ENCODE assay signal across 8 cellular contexts in genomic region chr1:209769171-209769904, GRCh38. TPM values are rescaled to one million over a fixed set of nuclear protein-coding genes. Genes with fewer than 3 reads are reported as not detected.
A peak's percentile ranks its signal among the peaks of the same experiment; 100 is the strongest.
DNase-seq lines count a peak whose midpoint lies in the region; ATAC-seq and TF ChIP-seq lines count a peak whose summit lies in the region.

No MANE protein-coding gene starts in this region.

- peak overlapping the region; percentile 86 for H3K27ac ChIP-seq in RWPE1
- H3K27ac ChIP-seq in heart left ventricle = peak overlapping the region; percentile 56 to 90 (median 77)

- H3K4me3 ChIP-seq in heart left ventricle = peak overlapping the region in 5 of 12 donors; percentile 16 to 59 (median 26)

- DNase-seq in RWPE1 (ENCODE audit: low spot score) = peak; percentile 74
- peak; percentile 79 for DNase-seq in activated naive CD4-positive, alpha-beta T cell treated with Interleukin-2 at 50 U/mL for 16 hours
- DNase-seq in heart left ventricle = peak; percentile 77 to 84 (median 84)
- peak; percentile 65 to 71 for DNase-seq in stimulated activated CD4-positive, alpha-beta T cell treated with anti-CD3 and anti-CD28 coated beads, Interleukin-12 subunit alpha, Interleukin-12 subunit beta, amount 100 ng/mL, for 24 hours (ENCODE audit: low read depth in 2 of 2)
- no peak for DNase-seq in GOT3 (lab: John Stamatoyannopoulos, UW)
- no peak for DNase-seq in G401 (ENCODE audit: low spot score)

- TF ChIP-seq POLR2A in heart left ventricle (IDR thresholded peaks at IDR 0.05) = no peak

- peak; percentile 79 for ATAC-seq in GM18498 (IDR thresholded peaks at IDR 0.05; ENCODE audit: unreplicated experiment)
- ATAC-seq in HG02870 (IDR thresholded peaks at IDR 0.05; ENCODE audit: unreplicated experiment) = peak; percentile 63
- ATAC-seq in heart left ventricle = peak; percentile 72 to 91 (median 90)

- TF ChIP-seq CTCF in RWPE1 (conservative IDR thresholded peaks at IDR 0.05; ENCODE audit: low read depth) = no peak
- peak in 1 of 12 donors; percentile 15 for TF ChIP-seq CTCF in heart left ventricle (IDR thresholded peaks at IDR 0.05)

- H3K27me3 ChIP-seq in heart left ventricle = no peaks in the 10 kb centered on the region

- CTCF ChIA-PET in RWPE1 (lab: Yijun Ruan, JAX) = no interaction called here

- intact Hi-C loops in heart left ventricle (cut with DNase I) = loop anchor here in 1 of 10 donors (1.0 to 5.0 kb wide), 2 partner anchors 15 to 58 kb away; partner anchors contain the start of genes C1orf74 and UTP25

- WGBS in heart left ventricle, 4 donors = 8 to 12% (median 9%) methylated on average over 13 of the region's 13 CpGs

- no peaks in the 10 kb centered on the region for H3K9me3 ChIP-seq in heart left ventricle

- POLR2A ChIA-PET in RWPE1 (lab: Yijun Ruan, JAX; ENCODE audit: low non-redundant PET) = no interaction called here

- peaks cover 4 to 48% (median 20%) of the 10 kb centered on the region in 12 donors for H3K4me1 ChIP-seq in heart left ventricle

- in situ Hi-C loops in G401 (cut with HindIII; ENCODE audit: low sequenced_read_pairs) = no loop called here

- no peaks in the 10 kb centered on the region for H3K36me3 ChIP-seq in heart left ventricle

RNA-seq across cellular contexts. Expression of gene TRAF3IP3, which starts 13.5 kb away (rescaled TPM):
- total RNA-seq in heart left ventricle = 10 to 100 TPM in 1 of 9 donors, 1 to 10 TPM in 2, under 1 TPM in 5, not detected in 1; 0.16 to 10.6 (median 0.91) TPM
- under 1 TPM; 0.34 to 0.57 TPM for polyA plus RNA-seq in heart left ventricle
- 0.10 TPM in 1 of 2 replicates, not detected in the other for total RNA-seq in G401 (2014; rRNA removed; shearing (Covaris generic))

RNA-seq across cellular contexts. Expression of gene C1orf74, which starts 15.0 kb away (rescaled TPM):
- 1 to 10 TPM; 1.6 to 2.6 (median 2.4) TPM for total RNA-seq in heart left ventricle
- 1 to 10 TPM; 1.1 to 1.3 TPM for polyA plus RNA-seq in heart left ventricle
- 6.2 and 9.0 TPM in 2 replicates for total RNA-seq in G401 (2014; rRNA removed; shearing (Covaris generic))

RNA-seq across cellular contexts. Expression of gene IRF6, which starts 36.6 kb away (rescaled TPM):
- total RNA-seq in heart left ventricle = 10 to 100 TPM; 28.6 to 99.4 (median 52.7) TPM
- polyA plus RNA-seq in heart left ventricle = 10 to 100 TPM in 1 of 2 donors, 1 to 10 TPM in 1; 1.5 to 22.0 TPM
- total RNA-seq in G401 (2014; rRNA removed; shearing (Covaris generic)) = not detected in 2 replicates

RNA-seq across cellular contexts. Expression of gene UTP25, which starts 58.4 kb away (rescaled TPM):
- 1 to 10 TPM; 1.6 to 5.5 (median 3.6) TPM for total RNA-seq in heart left ventricle
- 1 to 10 TPM in 1 of 2 donors, under 1 TPM in 1; 0.76 to 2.9 TPM for polyA plus RNA-seq in heart left ventricle
- total RNA-seq in G401 (2014; rRNA removed; shearing (Covaris generic)) = 9.7 and 13.5 TPM in 2 replicates

Comparison
In these comparisons a context has a peak if more than half of its experiments do, and no peak if none do; other contexts are left out.
1. DNase-seq: peak in RWPE1 (single experiment), activated naive CD4-positive, alpha-beta T cell treated with Interleukin-2 at 50 U/mL for 16 hours (single experiment), heart left ventricle (5 of 5) and stimulated activated CD4-positive, alpha-beta T cell treated with anti-CD3 and anti-CD28 coated beads, Interleukin-12 subunit alpha, Interleukin-12 subunit beta, amount 100 ng/mL, for 24 hours (2 of 2); none in GOT3 (single experiment) and G401 (single experiment).
2. RNA of gene IRF6, which starts 36.6 kb away (total RNA-seq): 28.6 to 99.4 TPM in heart left ventricle; not detected in G401; every median in the first group is over 10 times any median in the second.
3. Peak in every context shown above with its lines, with median percentiles within 50 percentile points of each other: ATAC-seq.